ENCODE assay signal across 8 cellular contexts in the genomic region with DNA sequence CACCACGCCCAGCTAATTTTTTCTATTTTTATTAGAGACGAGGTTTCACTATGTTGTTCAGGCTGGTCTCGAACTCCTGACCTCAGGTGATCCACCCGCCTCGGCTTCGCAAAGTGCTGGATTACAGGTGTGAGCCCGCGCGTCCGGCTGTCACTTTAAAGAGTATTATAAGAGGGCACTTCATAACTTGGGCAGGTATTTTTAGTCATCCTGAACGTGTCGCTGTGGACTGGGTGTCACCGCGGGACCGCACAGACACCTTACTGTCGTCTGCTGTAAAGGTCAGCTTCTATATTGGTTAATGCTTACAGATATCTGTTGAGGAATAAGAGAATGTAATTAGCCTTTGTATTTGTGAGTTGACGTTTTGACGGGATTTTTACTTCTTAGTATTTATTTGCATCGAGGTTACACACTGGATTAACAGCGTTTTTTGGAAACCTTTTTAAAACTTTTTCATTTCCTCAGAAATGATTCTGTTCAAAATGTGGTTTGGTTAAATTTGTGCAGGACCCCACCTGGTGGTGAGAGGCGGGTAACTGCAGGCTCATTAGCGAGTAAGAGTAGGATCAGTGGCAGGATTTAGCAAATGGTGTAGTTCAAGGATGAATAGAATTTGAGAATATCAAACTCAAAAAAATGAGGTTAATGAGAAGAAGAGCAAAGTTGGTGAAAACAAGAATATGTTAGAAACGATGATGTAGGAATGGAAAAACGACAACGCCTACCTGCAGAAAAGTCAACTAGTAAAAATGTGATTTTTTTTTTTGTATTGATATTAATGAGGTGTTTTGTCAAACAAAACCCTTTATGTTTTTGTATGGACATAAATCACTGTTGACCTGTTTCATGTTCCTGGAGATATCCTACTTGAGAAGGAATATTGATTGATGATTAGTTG. TPM values are rescaled to one million over a fixed set of nuclear protein-coding genes. Genes with fewer than 3 reads are reported as not detected.
DNase-seq lines count a peak whose midpoint lies in the region; TF ChIP-seq lines count a peak whose summit lies in the region.

No MANE protein-coding gene starts in this region.

- no peaks in the 10 kb centered on the region for H3K9me3 ChIP-seq in tibial nerve

- 56 to 57% methylated on average over 25 of the region's 25 CpGs for WGBS in tibial nerve, 2 donors

- no peak for TF ChIP-seq POLR2A in tibial nerve (IDR thresholded peaks at IDR 0.05)

- no peak overlapping the region for H3K27ac ChIP-seq in tibial nerve

- peaks cover 0 to 60% (median 24%) of the 10 kb centered on the region in 4 donors for H3K4me1 ChIP-seq in tibial nerve

- no peak for TF ChIP-seq EP300 in tibial nerve (IDR thresholded peaks at IDR 0.05)

- TF ChIP-seq CTCF in tibial nerve (IDR thresholded peaks at IDR 0.05): peak; percentile 69 to 88 (median 85)

- H3K27me3 ChIP-seq in tibial nerve: no peaks in the 10 kb centered on the region

- DNase-seq in DMS153 treated with DMSO at 0.1 percent for 48 hours (lab: John Stamatoyannopoulos, UW; ENCODE audit: unreplicated experiment): peak; percentile 11
- DNase-seq in DMS153 (lab: John Stamatoyannopoulos, UW): no peak
- peak; percentile 57 for DNase-seq in HK-2 (ENCODE audit: unreplicated experiment)
- DNase-seq in RKO (ENCODE audit: low spot score): peak; percentile 85
- DNase-seq in activated effector memory CD4-positive, alpha-beta T cell treated with Interleukin-2 at 50 U/mL for 16 hours: peak; percentile 52
- DNase-seq in fibroblast of the conjunctiva (ENCODE audit: low read depth): peak; percentile 56
- DNase-seq in nucleus accumbens (lab: John Stamatoyannopoulos, UW): peak in 38 of 56 donors; percentile 6 to 80 (median 30)
- peak; percentile 61 to 81 for DNase-seq in tibial nerve (ENCODE audit: low spot score in 2 of 2)

- no peaks in the 10 kb centered on the region for H3K36me3 ChIP-seq in tibial nerve

- no peak overlapping the region for H3K4me3 ChIP-seq in tibial nerve

RNA-seq across cellular contexts. Expression of gene DNAJB6, which starts 3.2 kb away (rescaled TPM):
- 100 to 1,000 TPM in 2 of 4 donors, 10 to 100 TPM in 2; 85.5 to 106 (median 96.9) TPM for total RNA-seq in tibial nerve
